ENCODE assay signal across 14 cellular contexts in the genomic region with DNA sequence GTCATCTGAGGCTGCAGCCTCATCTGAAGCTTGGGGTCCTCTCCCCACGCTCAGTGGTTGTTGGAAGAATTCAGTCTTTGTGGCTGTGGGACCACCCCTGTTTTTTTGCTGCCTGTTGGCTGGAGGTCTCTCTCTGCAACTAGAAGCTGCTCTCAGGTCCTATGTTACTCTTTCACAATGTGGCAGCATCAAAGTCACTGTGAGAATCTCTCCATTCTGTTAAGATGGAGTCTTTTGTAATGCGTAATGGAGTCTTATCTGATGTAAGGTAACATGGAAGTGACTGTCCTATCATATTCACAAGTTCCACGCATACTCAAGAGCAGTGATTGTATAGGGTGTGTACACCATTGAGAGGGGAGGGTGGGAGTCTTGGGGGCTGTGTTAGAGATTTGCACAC. TPM values are rescaled to one million over a fixed set of nuclear protein-coding genes. Genes with fewer than 3 reads are reported as not detected.
DNase-seq lines count a peak whose midpoint lies in the region; ATAC-seq and TF ChIP-seq lines count a peak whose summit lies in the region.
"Had no signal": no experiment of that assay in that cellular context is flagged by ENCODE, and none has a peak within 500 bp of the region (broad histone marks: within the 10 kb centered on the region; RNA-seq: fewer than 3 reads in every experiment).

No MANE protein-coding gene starts in this region.

- H2AFZ ChIP-seq in H9 (ENCODE audit: low read length) = no peak overlapping the region
- H2AFZ ChIP-seq: GM23248 had no signal

- no peak overlapping the region for H2BK120ac ChIP-seq in H9 (ENCODE audit: low read depth, low read length, poor library complexity, severe bottlenecking)

- no peaks in the 10 kb centered on the region for H3K9me3 ChIP-seq in H9 (ENCODE audit: control insufficient read depth, low read depth, low read length)
- no peaks in the 10 kb centered on the region for H3K9me3 ChIP-seq in iPS-18a (ENCODE audit: control insufficient read depth, low read depth, low read length)
- H3K9me3 ChIP-seq: BLaER1, HAP-1 had no signal

- TF ChIP-seq CTCF in H9 (conservative IDR thresholded peaks at IDR 0.05) = no peak
- TF ChIP-seq CTCF in WTC11 (IDR thresholded peaks at IDR 0.05) = no peak

- ATAC-seq in WTC11 = peak; percentile 76
- ATAC-seq in GM21786 (IDR thresholded peaks at IDR 0.05; ENCODE audit: unreplicated experiment) = no peak
- no peak for ATAC-seq in HG02610 (IDR thresholded peaks at IDR 0.05; ENCODE audit: unreplicated experiment)
- ATAC-seq: K562 had no signal

- H3K27ac ChIP-seq in H9 (ENCODE audit: insufficient read length, low read depth, low read length) (no peak overlapping the region), iPS-18a (ENCODE audit: low read length) (peak overlapping the region; percentile 62)
- H3K27ac ChIP-seq: BLaER1, GM23248 had no signal

- H3K4ac ChIP-seq in H9 (ENCODE audit: low read depth, low read length) = no peak overlapping the region

- DNase-seq in H9 (no peak), WTC11 (ENCODE audit: low spot score) (no peak), OCI-M1 (lab: John Stamatoyannopoulos, UW) (no peak)
- DNase-seq: CD8-positive, alpha-beta memory T cell; DMS 273 treated with DMSO at 0.1 percent for 48 hours; GM23248 had no signal

- H4K91ac ChIP-seq in H9 (ENCODE audit: insufficient read length, low read depth, low read length) = no peak overlapping the region

- 0 out of 2 replicates have a peak overlapping the region, but pooled peaks have one; percentile 78 for H3K14ac ChIP-seq in H9 (ENCODE audit: insufficient read depth, low read length)

- H3K79me2 ChIP-seq in H9 (ENCODE audit: insufficient read depth, low read length) = no peaks in the 10 kb centered on the region

- H3K27ac Mint-ChIP-seq in H9 = peak overlapping the region in 2 of 3 experiments; percentile 59 to 65; a peak in 3 of 7 replicates
- peak overlapping the region; percentile 91 for H3K27ac Mint-ChIP-seq in WTC11
- H3K27ac Mint-ChIP-seq: CD8-positive, alpha-beta memory T cell had no signal

- H2AK5ac ChIP-seq in H9 (ENCODE audit: insufficient read length, low read length) = no peak overlapping the region

- H3K4me3 Mint-ChIP-seq in H9 (no peak overlapping the region), WTC11 (no peak overlapping the region)
- H3K4me3 Mint-ChIP-seq: CD8-positive, alpha-beta memory T cell had no signal

- no peak overlapping the region for H3K18ac ChIP-seq in H9 (ENCODE audit: insufficient read length, low read depth, low read length)

- H3K9ac ChIP-seq in H9 (ENCODE audit: extremely low read depth, insufficient read length, low read length) = no peak overlapping the region
- no peak overlapping the region for H3K9ac ChIP-seq in iPS-18a (ENCODE audit: low read length)
- H3K9ac ChIP-seq: BLaER1, GM23248 had no signal

- no peaks in the 10 kb centered on the region for H3K23me2 ChIP-seq in H9 (ENCODE audit: insufficient read length, low read depth, low read length, poor library complexity, severe bottlenecking)

- H3K56ac ChIP-seq in H9 (ENCODE audit: insufficient read length, low read depth, low read length) = no peak overlapping the region

- no peak overlapping the region for H3K4me2 ChIP-seq in H9 (ENCODE audit: insufficient read depth, insufficient read length, low read length)

- no peak overlapping the region for H2BK12ac ChIP-seq in H9 (ENCODE audit: insufficient read length, low read depth, low read length)

- no peak overlapping the region for H3T11ph ChIP-seq in H9 (ENCODE audit: low read length)

- no peak overlapping the region for H2BK20ac ChIP-seq in H9 (ENCODE audit: low read depth, low read length, poor library complexity, severe bottlenecking)

- H3K27me3 ChIP-seq in H9 (ENCODE audit: insufficient read depth, low read length) = no peaks in the 10 kb centered on the region
- no peaks in the 10 kb centered on the region for H3K27me3 ChIP-seq in iPS-18a (ENCODE audit: control insufficient read depth, insufficient read depth, low read length)
- H3K27me3 ChIP-seq: BLaER1 had no signal

- no peak overlapping the region for H2BK5ac ChIP-seq in H9 (ENCODE audit: insufficient read length, low read length)

- WGBS in H9 (ENCODE audit: extremely low coverage, insufficient read length, low lambda C conversion rate) = no CpG with 5 or more reads among the region's 3 CpGs

- CTCF ChIA-PET in WTC11 (lab: Charles Lee) = interaction anchor here (0.7 to 1.2 kb wide), 2 partner anchors 22 to 83 kb away, joined by 3 read pairs; no protein-coding TSS in a partner anchor

- H4K20me1 ChIP-seq in H9 (ENCODE audit: control insufficient read depth, insufficient read depth, insufficient read length) = no peaks in the 10 kb centered on the region

- H3K9me3 Mint-ChIP-seq in H9 (no peaks in the 10 kb centered on the region), WTC11 (no peaks in the 10 kb centered on the region)

- H3K36me3 Mint-ChIP-seq in H9 (ENCODE audit: insufficient read depth in 1 of 3, low read depth in 3 of 3) (peaks cover 0 to 2% (median 0%) of the 10 kb centered on the region in 3 experiments; a peak in 1 of 7 replicates), WTC11 (no peaks in the 10 kb centered on the region)
- H3K36me3 Mint-ChIP-seq: CD8-positive, alpha-beta memory T cell had no signal

- H3K36me3 ChIP-seq in iPS-18a (ENCODE audit: control insufficient read depth, low read depth, low read length) = no peaks in the 10 kb centered on the region
- H3K36me3 ChIP-seq: HAP-1 had no signal

- H3K27me3 Mint-ChIP-seq in H9 (ENCODE audit: low read depth) (no peaks in the 10 kb centered on the region), WTC11 (ENCODE audit: low read depth) (no peaks in the 10 kb centered on the region)

- H4K5ac ChIP-seq in H9 (ENCODE audit: insufficient read length, low read depth, low read length) = no peak overlapping the region

- no peaks in the 10 kb centered on the region for H3K79me1 ChIP-seq in H9 (ENCODE audit: insufficient read depth, low read depth, low read length, poor library complexity, severe bottlenecking)

- H4K8ac ChIP-seq in H9 (replicated peaks; ENCODE audit: insufficient read length, low read depth, low read length) = no peak overlapping the region

- no peak overlapping the region for H3K23ac ChIP-seq in H9 (ENCODE audit: insufficient read length, low read depth, low read length)

- H2BK15ac ChIP-seq in H9 (ENCODE audit: low read depth, low read length) = no peak overlapping the region

- POLR2A ChIA-PET in WTC11 (lab: Charles Lee) = no interaction called here

- H3K4me1 ChIP-seq in H9 (ENCODE audit: insufficient read depth, low read length) (no peaks in the 10 kb centered on the region; the same call in 1 of the 2 replicates), iPS-18a (ENCODE audit: control insufficient read depth, low read depth, low read length) (peaks cover 12% of the 10 kb centered on the region)

- peaks cover 21 to 23% of the 10 kb centered on the region in 2 experiments for H3K4me1 Mint-ChIP-seq in H9
- peaks cover 27% of the 10 kb centered on the region for H3K4me1 Mint-ChIP-seq in WTC11
- H3K4me1 Mint-ChIP-seq: CD8-positive, alpha-beta memory T cell had no signal

- H3K4me3 ChIP-seq in iPS-18a (ENCODE audit: low read length) = no peak overlapping the region
- H3K4me3 ChIP-seq: BLaER1, GM23248, HAP-1, K562 had no signal

TF ChIP-seq in WTC11, 78 proteins besides CTCF, POLR2A, EP300 and RAD21:
- no peak for TF ChIP-seq ATF1 (CRISPR knock-in tag; IDR thresholded peaks at IDR 0.05)

RNA-seq across cellular contexts. Expression of a gene that starts 24.9 kb away (rescaled TPM):
- 16.4 and 18.7 TPM in 2 replicates for total RNA-seq in H9 (2021)
- total RNA-seq in WTC11 (2021) = 30.4 to 32.7 TPM (median 32.0 TPM) in 3 replicates

RNA-seq across cellular contexts. Expression of a gene that starts 26.3 kb away (rescaled TPM):
- total RNA-seq in H9 (2021) = not detected in 2 replicates
- 0.32 to 1.6 TPM (median 1.4 TPM) in 3 replicates for total RNA-seq in WTC11 (2021)
- total RNA-seq: A673; CD8-positive, alpha-beta memory T cell; Daoy; GM23248 had no signal
